Comparison of ENCODE assay signal across 17 cellular contexts in genomic region chr6:475341-475740, GRCh38.
DNase-seq lines count a peak whose midpoint lies in the region; ATAC-seq and TF ChIP-seq lines count a peak whose summit lies in the region.
"Had no signal": no experiment of that assay in that cellular context is flagged by ENCODE, and none has a peak within 500 bp of the region (broad histone marks: within the 10 kb centered on the region; RNA-seq: fewer than 3 reads in every experiment).

No MANE protein-coding gene starts in this region.

- CTCF ChIA-PET in activated CD4-positive, alpha-beta memory T cell treated with anti-CD3 and anti-CD28 coated beads for 36 hours (lab: Charles Lee): interaction anchor here (0.6 to 2.1 kb wide), 4 partner anchors 40 to 287 kb away, joined by 3 to 9 read pairs (median 4); no protein-coding TSS in a partner anchor
- CTCF ChIA-PET in activated CD4-positive, alpha-beta memory T cell treated with anti-CD3 and anti-CD28 coated beads, Interleukin-2, amount 10 ng/mL, durations not matched to agents 7 days and 5 days (lab: Charles Lee): interaction anchor here (0.8 to 1.8 kb wide), 5 partner anchors 9 to 85 kb away, joined by 3 to 6 read pairs (median 4); no protein-coding TSS in a partner anchor

- peak overlapping the region; percentile 44 for H3K4me3 Mint-ChIP-seq in activated CD4-positive, alpha-beta memory T cell treated with anti-CD3 and anti-CD28 coated beads for 36 hours
- no peak overlapping the region for H3K4me3 Mint-ChIP-seq in activated CD4-positive, alpha-beta memory T cell treated with anti-CD3 and anti-CD28 coated beads, Interleukin-2, amount 10 ng/mL, durations not matched to agents 7 days and 5 days

- H2AFZ ChIP-seq in Loucy (ENCODE audit: low read length) (peak overlapping the region; percentile 68), neuron (ENCODE audit: low read depth, low read length) (peak overlapping the region; percentile 47)

- H3K4me2 ChIP-seq in Loucy (ENCODE audit: low read depth, low read length, poor library complexity, severe bottlenecking): peak overlapping the region; percentile 88
- H3K4me2 ChIP-seq: KMS-11 had no signal

- peak overlapping the region; percentile 66 for H3K4me3 ChIP-seq in Loucy (ENCODE audit: low read length, poor library complexity, severe bottlenecking)
- H3K4me3 ChIP-seq in neuron (ENCODE audit: low read length): no peak overlapping the region
- H3K4me3 ChIP-seq: cardiac muscle cell, esophagus squamous epithelium, lung, stomach, vagina had no signal

- H3K27ac Mint-ChIP-seq in activated CD4-positive, alpha-beta memory T cell treated with anti-CD3 and anti-CD28 coated beads for 36 hours: peak overlapping the region; percentile 83
- no peak overlapping the region for H3K27ac Mint-ChIP-seq in activated CD4-positive, alpha-beta memory T cell treated with anti-CD3 and anti-CD28 coated beads, Interleukin-2, amount 10 ng/mL, durations not matched to agents 7 days and 5 days
- peak overlapping the region; percentile 83 to 88 for H3K27ac Mint-ChIP-seq in activated naive CD4-positive, alpha-beta T cell treated with anti-CD3 and anti-CD28 coated beads, Interleukin-2, amount 50 U/mL, for 72 hours

- peak overlapping the region; percentile 68 for H3K9ac ChIP-seq in Loucy (ENCODE audit: low read depth, low read length, poor library complexity, severe bottlenecking)
- H3K9ac ChIP-seq: KMS-11 had no signal

- peaks cover 72% of the 10 kb centered on the region for H3K4me1 Mint-ChIP-seq in activated CD4-positive, alpha-beta memory T cell treated with anti-CD3 and anti-CD28 coated beads for 36 hours (ENCODE audit: low read depth)
- H3K4me1 Mint-ChIP-seq in activated CD4-positive, alpha-beta memory T cell treated with anti-CD3 and anti-CD28 coated beads, Interleukin-2, amount 10 ng/mL, durations not matched to agents 7 days and 5 days: peaks cover 56% of the 10 kb centered on the region

- no peak for DNase-seq in activated CD4-positive, alpha-beta memory T cell treated with anti-CD3 and anti-CD28 coated beads for 36 hours
- DNase-seq in activated CD4-positive, alpha-beta memory T cell treated with anti-CD3 and anti-CD28 coated beads, Interleukin-2, amount 10 ng/mL, durations not matched to agents 7 days and 5 days: no peak
- no peak for DNase-seq in activated naive CD4-positive, alpha-beta T cell treated with anti-CD3 and anti-CD28 coated beads, Interleukin-2, amount 50 U/mL, for 72 hours (ENCODE audit: low spot score in 2 of 2)
- no peak for DNase-seq in amniotic stem cell (lab: John Stamatoyannopoulos, UW)
- DNase-seq: COR-L47, esophagus squamous epithelium, NCI-H1436 treated with DMSO at 0.1 percent for 48 hours, NCI-H446 had no signal

- no peaks in the 10 kb centered on the region for H3F3A ChIP-seq in Loucy (ENCODE audit: low read depth)

- no peaks in the 10 kb centered on the region for H3K9me2 ChIP-seq in Loucy (replicated peaks; ENCODE audit: low read depth, low read length)

- no peaks in the 10 kb centered on the region for H3K27me3 Mint-ChIP-seq in activated CD4-positive, alpha-beta memory T cell treated with anti-CD3 and anti-CD28 coated beads for 36 hours
- peaks cover 36% of the 10 kb centered on the region for H3K27me3 Mint-ChIP-seq in activated CD4-positive, alpha-beta memory T cell treated with anti-CD3 and anti-CD28 coated beads, Interleukin-2, amount 10 ng/mL, durations not matched to agents 7 days and 5 days

- no peak for ATAC-seq in activated naive CD4-positive, alpha-beta T cell treated with anti-CD3 and anti-CD28 coated beads, Interleukin-2, amount 50 U/mL, for 72 hours
- ATAC-seq in HG02973 (IDR thresholded peaks at IDR 0.05; ENCODE audit: unreplicated experiment): no peak
- no peak for ATAC-seq in GM18907 (IDR thresholded peaks at IDR 0.05; ENCODE audit: unreplicated experiment)

- POLR2A ChIA-PET in activated CD4-positive, alpha-beta memory T cell treated with anti-CD3 and anti-CD28 coated beads for 36 hours (lab: Charles Lee): interaction anchor here (0.8 to 3.4 kb wide), 8 partner anchors 9 to 64 kb away, joined by 3 to 15 read pairs (median 4); no protein-coding TSS in a partner anchor
- POLR2A ChIA-PET in activated CD4-positive, alpha-beta memory T cell treated with anti-CD3 and anti-CD28 coated beads, Interleukin-2, amount 10 ng/mL, durations not matched to agents 7 days and 5 days (lab: Charles Lee): interaction anchor here (0.8 to 3.9 kb wide), 17 partner anchors 9 to 287 kb away, joined by 3 to 26 read pairs (median 5); partner anchors contain the start of gene IRF4

- H4K20me1 ChIP-seq in Loucy (ENCODE audit: insufficient read depth, low read length, poor library complexity, severe bottlenecking): no peaks in the 10 kb centered on the region

- no peaks in the 10 kb centered on the region for H3K79me2 ChIP-seq in Loucy (ENCODE audit: insufficient read depth, low read length)

- H3K36me3 Mint-ChIP-seq in activated CD4-positive, alpha-beta memory T cell treated with anti-CD3 and anti-CD28 coated beads for 36 hours: no peaks in the 10 kb centered on the region
- H3K36me3 Mint-ChIP-seq in activated CD4-positive, alpha-beta memory T cell treated with anti-CD3 and anti-CD28 coated beads, Interleukin-2, amount 10 ng/mL, durations not matched to agents 7 days and 5 days (ENCODE audit: low read depth): no peaks in the 10 kb centered on the region
- H3K36me3 Mint-ChIP-seq in activated naive CD4-positive, alpha-beta T cell treated with anti-CD3 and anti-CD28 coated beads, Interleukin-2, amount 50 U/mL, for 72 hours: peaks cover 0 to 8% of the 10 kb centered on the region in 2 donors

- H3K4me1 ChIP-seq in Loucy (ENCODE audit: insufficient read depth, low read length, poor library complexity, severe bottlenecking) (peaks cover 50% of the 10 kb centered on the region), neuron (ENCODE audit: insufficient read depth, low read length) (peaks cover 13% of the 10 kb centered on the region)
- H3K4me1 ChIP-seq: stomach, vagina had no signal

- H3K36me3 ChIP-seq in Loucy (ENCODE audit: insufficient read depth, low read length): no peaks in the 10 kb centered on the region
- H3K36me3 ChIP-seq in neuron (ENCODE audit: insufficient read depth, low read length): no peaks in the 10 kb centered on the region
- H3K36me3 ChIP-seq: cardiac muscle cell, esophagus squamous epithelium, stomach, vagina had no signal

- H3K9me3 ChIP-seq in Loucy (ENCODE audit: insufficient read depth, low read depth, low read length) (no peaks in the 10 kb centered on the region), neuron (ENCODE audit: low read length) (no peaks in the 10 kb centered on the region)
- H3K9me3 ChIP-seq: esophagus squamous epithelium, stomach, vagina had no signal

- no peak for TF ChIP-seq CTCF in Loucy (conservative IDR thresholded peaks at IDR 0.05; ENCODE audit: low read length)

- H3K27me3 ChIP-seq in Loucy (ENCODE audit: insufficient read depth, low read length, poor library complexity, severe bottlenecking) (no peaks in the 10 kb centered on the region), neuron (ENCODE audit: insufficient read depth, low read length) (no peaks in the 10 kb centered on the region)
- H3K27me3 ChIP-seq: cardiac muscle cell, vagina had no signal

- no peaks in the 10 kb centered on the region for H3K9me3 Mint-ChIP-seq in activated CD4-positive, alpha-beta memory T cell treated with anti-CD3 and anti-CD28 coated beads for 36 hours
- H3K9me3 Mint-ChIP-seq in activated CD4-positive, alpha-beta memory T cell treated with anti-CD3 and anti-CD28 coated beads, Interleukin-2, amount 10 ng/mL, durations not matched to agents 7 days and 5 days: no peaks in the 10 kb centered on the region
- no peaks in the 10 kb centered on the region for H3K9me3 Mint-ChIP-seq in activated naive CD4-positive, alpha-beta T cell treated with anti-CD3 and anti-CD28 coated beads, Interleukin-2, amount 50 U/mL, for 72 hours

- intact Hi-C loops in activated CD4-positive, alpha-beta memory T cell treated with anti-CD3 and anti-CD28 coated beads for 36 hours (cut with micrococcal nuclease): loop anchor here (2.0 kb wide), 1 partner anchor 21 kb away; no protein-coding TSS in a partner anchor
